9 cellular contexts compared by ENCODE assay signal in genomic region chr11:65308281-65308891, GRCh38. TPM values are rescaled to one million over a fixed set of nuclear protein-coding genes. Genes with fewer than 3 reads are reported as not detected.
A peak's percentile ranks its signal among the peaks of the same experiment; 100 is the strongest.
DNase-seq lines count a peak whose midpoint lies in the region; ATAC-seq, FAIRE-seq and TF ChIP-seq lines count a peak whose summit lies in the region.
"Had no signal": no experiment of that assay in that cellular context is flagged by ENCODE, and none has a peak within 500 bp of the region (broad histone marks: within the 10 kb centered on the region; RNA-seq: fewer than 3 reads in every experiment).

No MANE protein-coding gene starts in this region.

- ATAC-seq in stimulated activated naive CD8-positive, alpha-beta T cell treated with anti-CD3 and anti-CD28 coated beads, Interleukin-15, amount 100 ng/mL, for 72 hours, result peak; percentile 31
- ATAC-seq in stimulated activated naive CD8-positive, alpha-beta T cell treated with anti-CD3 and anti-CD28 coated beads, Interleukin-15, Interleukin-2, amounts not matched to agents 100 U/mL and 50 U/mL, for 24 hours, result no peak
- ATAC-seq in GM21526 (IDR thresholded peaks at IDR 0.05; ENCODE audit: low FRiP score, unreplicated experiment), result no peak

- dilution Hi-C loops in endothelial cell of umbilical vein (cut with MboI; ENCODE audit: extremely low pct_ligation_motif_present, low sequenced_read_pairs), result no loop called here

- H3K4me1 Mint-ChIP-seq in stimulated activated naive CD8-positive, alpha-beta T cell treated with anti-CD3 and anti-CD28 coated beads, Interleukin-15, amount 100 ng/mL, for 72 hours, result peaks cover 12% of the 10 kb centered on the region
- peaks cover 37% of the 10 kb centered on the region for H3K4me1 Mint-ChIP-seq in nephron

- peaks cover 18% of the 10 kb centered on the region for H3K4me1 ChIP-seq in endothelial cell of umbilical vein (ENCODE audit: control insufficient read depth, extremely low read depth, insufficient read depth, low read length)

- H3K9me1 ChIP-seq in endothelial cell of umbilical vein (replicated peaks; ENCODE audit: control insufficient read depth, extremely low read depth, insufficient read depth, low read length), result no peaks in the 10 kb centered on the region

- H3K27ac Mint-ChIP-seq in stimulated activated naive CD8-positive, alpha-beta T cell treated with anti-CD3 and anti-CD28 coated beads, Interleukin-15, amount 100 ng/mL, for 72 hours, result no peak overlapping the region
- peak overlapping the region; percentile 16 to 79 (median 71) for H3K27ac Mint-ChIP-seq in nephron

- H3K79me2 ChIP-seq in endothelial cell of umbilical vein (ENCODE audit: control insufficient read depth, insufficient read depth, low read length), result peaks cover 2% of the 10 kb centered on the region

- H3K36me3 ChIP-seq in endothelial cell of umbilical vein (ENCODE audit: control insufficient read depth in 2 of 2, extremely low read depth in 1 of 2, insufficient read depth in 2 of 2, low read length in 2 of 2), result no peaks in the 10 kb centered on the region

- POLR2A ChIA-PET in endothelial cell of umbilical vein (lab: Charles Lee), result interaction anchor here (0.7 to 1.2 kb wide), 2 partner anchors 33 to 200 kb away, joined by 3 to 4 read pairs; no protein-coding TSS in a partner anchor

- intact Hi-C loops in endothelial cell of umbilical vein (cut with micrococcal nuclease), result no loop called here

- H3K9me3 Mint-ChIP-seq in stimulated activated naive CD8-positive, alpha-beta T cell treated with anti-CD3 and anti-CD28 coated beads, Interleukin-15, amount 100 ng/mL, for 72 hours, result no peaks in the 10 kb centered on the region
- H3K9me3 Mint-ChIP-seq in nephron, result no peaks in the 10 kb centered on the region

- BruUV-seq in endothelial cell of umbilical vein (replicated peaks; lab: Mats Ljungman, UMichigan), result no TSS peak

- CTCF ChIA-PET in endothelial cell of umbilical vein (lab: Charles Lee), result interaction anchor here (0.8 to 2.5 kb wide), 5 partner anchors 15 to 35 kb away, joined by 3 to 17 read pairs (median 4); no protein-coding TSS in a partner anchor

- TF ChIP-seq POLR2A in endothelial cell of umbilical vein (IDR thresholded peaks at IDR 0.05; ENCODE audit: low read depth, low read length), result no peak

- TF ChIP-seq CTCF in endothelial cell of umbilical vein (IDR thresholded peaks at IDR 0.05; ENCODE audit: extremely low read depth in 1 of 2, insufficient read depth in 1 of 2, low read depth in 1 of 2, low read length in 2 of 2), result no peak
- TF ChIP-seq CTCF in nephron (IDR thresholded peaks at IDR 0.05; ENCODE audit: unreplicated experiment in 3 of 3), result no peak

- peaks cover 3% of the 10 kb centered on the region for H3K27me3 Mint-ChIP-seq in stimulated activated naive CD8-positive, alpha-beta T cell treated with anti-CD3 and anti-CD28 coated beads, Interleukin-15, amount 100 ng/mL, for 72 hours
- H3K27me3 Mint-ChIP-seq in nephron (ENCODE audit: low read depth), result peaks cover 4% of the 10 kb centered on the region

- peaks cover 8% of the 10 kb centered on the region for H3K36me3 Mint-ChIP-seq in nephron (ENCODE audit: low read depth)

- peak overlapping the region; percentile 52 for H3K27ac ChIP-seq in endothelial cell of umbilical vein (ENCODE audit: insufficient read depth, low read depth, low read length)

- no peaks in the 10 kb centered on the region for H3K9me3 ChIP-seq in endothelial cell of umbilical vein (replicated peaks; ENCODE audit: control insufficient read depth, insufficient read depth, low read length)

- H3K4me3 ChIP-seq in endothelial cell of umbilical vein (replicated peaks in 1 of 3; ENCODE audit: insufficient read depth in 1 of 3, low read depth in 1 of 3, low read length in 3 of 3), result no peak overlapping the region

- DNase-seq in stimulated activated naive CD8-positive, alpha-beta T cell treated with anti-CD3 and anti-CD28 coated beads, Interleukin-15, amount 100 ng/mL, for 72 hours, result no peak
- no peak for DNase-seq in stimulated activated naive CD8-positive, alpha-beta T cell treated with anti-CD3 and anti-CD28 coated beads, Interleukin-15, Interleukin-2, amounts not matched to agents 100 U/mL and 50 U/mL, for 24 hours
- DNase-seq in endothelial cell of umbilical vein (ENCODE audit: low read depth, low spot score), result peak; percentile 58
- DNase-seq in mesenteric fat pad (ENCODE audit: low spot score), result no peak
- DNase-seq in amniotic stem cell (lab: John Stamatoyannopoulos, UW), result no peak
- no peak for DNase-seq in urothelium cell line (ENCODE audit: low spot score)
- DNase-seq: NCI-H446 had no signal

- H4K20me1 ChIP-seq in endothelial cell of umbilical vein (replicated peaks; ENCODE audit: control insufficient read depth, extremely low read depth, insufficient read depth, low read length), result no peaks in the 10 kb centered on the region

- no peak overlapping the region for H3K9ac ChIP-seq in endothelial cell of umbilical vein (replicated peaks; ENCODE audit: extremely low read depth, insufficient read depth, low read length)

- FAIRE-seq in endothelial cell of umbilical vein (lab: Jason Lieb, UNC) (peak; percentile 76), urothelium cell line (lab: Jason Lieb, UNC) (no peak)

- no peak overlapping the region for H3K4me3 Mint-ChIP-seq in stimulated activated naive CD8-positive, alpha-beta T cell treated with anti-CD3 and anti-CD28 coated beads, Interleukin-15, amount 100 ng/mL, for 72 hours
- no peak overlapping the region for H3K4me3 Mint-ChIP-seq in nephron

- H2AFZ ChIP-seq in endothelial cell of umbilical vein (ENCODE audit: low read depth, low read length), result no peak overlapping the region

- no peaks in the 10 kb centered on the region for H3K27me3 ChIP-seq in endothelial cell of umbilical vein (ENCODE audit: control insufficient read depth in 2 of 2, insufficient read depth in 2 of 2, low read length in 2 of 2)

- peak overlapping the region; percentile 15 for H3K4me2 ChIP-seq in endothelial cell of umbilical vein (ENCODE audit: insufficient read depth, low read length)

TF ChIP-seq in endothelial cell of umbilical vein, 7 proteins besides CTCF, POLR2A, EP300 and RAD21:
- TF ChIP-seq EZH2 (IDR thresholded peaks at IDR 0.05; ENCODE audit: borderline replicate concordance, low read depth, low read length, severe bottlenecking) (no peak), JUN (IDR thresholded peaks at IDR 0.05; ENCODE audit: borderline replicate concordance, insufficient read depth, insufficient read length, low read depth) (no peak), FOS (IDR thresholded peaks at IDR 0.05; ENCODE audit: borderline replicate concordance, insufficient read depth, low read length) (no peak), GATA2 (IDR thresholded peaks at IDR 0.05; ENCODE audit: insufficient read depth, insufficient read length, low read depth, low read length) (no peak), POLR2AphosphoS5 (IDR thresholded peaks at IDR 0.05; ENCODE audit: insufficient read depth, low read depth, low read length) (peak; percentile 34), MYC (IDR thresholded peaks at IDR 0.05; ENCODE audit: low read depth, low read length) (no peak), MAX (IDR thresholded peaks at IDR 0.05; ENCODE audit: insufficient read depth, insufficient read length) (no peak)

RNA-seq across cellular contexts. Expression of gene CDC42EP2, which starts 6.3 kb away (rescaled TPM):
- 23.4 and 23.9 TPM in 2 replicates for total RNA-seq in endothelial cell of umbilical vein
- 26.4 and 33.3 TPM in 2 replicates for polyA plus RNA-seq in endothelial cell of umbilical vein
- 12.0 and 17.4 TPM in 2 replicates for polyA plus RNA-seq in endothelial cell of umbilical vein (2011; cell fraction: cytosol; rRNA removed)
- 17.2 and 17.9 TPM in 2 replicates for polyA plus RNA-seq in endothelial cell of umbilical vein (2011; cell fraction: nucleus; rRNA removed)
- polyA plus RNA-seq in endothelial cell of umbilical vein (2012), result 33.6 and 38.1 TPM in 2 replicates
- polyA minus RNA-seq in endothelial cell of umbilical vein, result 21.1 and 29.8 TPM in 2 replicates
- 12.0 TPM for polyA minus RNA-seq in endothelial cell of umbilical vein (2011; cell fraction: cytosol; rRNA and poly(A)+ RNA removed)
- polyA minus RNA-seq in endothelial cell of umbilical vein (2011; cell fraction: nucleus; rRNA and poly(A)+ RNA removed), result 35.3 and 46.4 TPM in 2 replicates
- 88.4 TPM for total RNA-seq in mesenteric fat pad

RNA-seq across cellular contexts. Expression of gene DPF2, which starts 25.3 kb away (rescaled TPM):
- total RNA-seq in endothelial cell of umbilical vein, result 48.9 and 58.7 TPM in 2 replicates
- 62.2 and 73.3 TPM in 2 replicates for polyA plus RNA-seq in endothelial cell of umbilical vein
- polyA plus RNA-seq in endothelial cell of umbilical vein (2011; cell fraction: cytosol; rRNA removed), result 45.6 and 53.3 TPM in 2 replicates
- 72.4 and 84.8 TPM in 2 replicates for polyA plus RNA-seq in endothelial cell of umbilical vein (2011; cell fraction: nucleus; rRNA removed)
- polyA plus RNA-seq in endothelial cell of umbilical vein (2012), result 44.0 and 45.5 TPM in 2 replicates
- 45.6 and 51.2 TPM in 2 replicates for polyA minus RNA-seq in endothelial cell of umbilical vein
- polyA minus RNA-seq in endothelial cell of umbilical vein (2011; cell fraction: cytosol; rRNA and poly(A)+ RNA removed), result 22.1 TPM
- polyA minus RNA-seq in endothelial cell of umbilical vein (2011; cell fraction: nucleus; rRNA and poly(A)+ RNA removed), result 35.2 and 36.0 TPM in 2 replicates
- 34.1 TPM for total RNA-seq in mesenteric fat pad

RNA-seq across cellular contexts. Expression of gene TIGD3, which starts 46.2 kb away (rescaled TPM):
- total RNA-seq in endothelial cell of umbilical vein (0.27 TPM in 1 of 2 replicates, not detected in the other), mesenteric fat pad (not detected)
- polyA plus RNA-seq in endothelial cell of umbilical vein, result 0.18 TPM in 2 replicates
- 0.13 TPM in 2 replicates for polyA plus RNA-seq in endothelial cell of umbilical vein (2011; cell fraction: cytosol; rRNA removed)
- 0.41 and 0.43 TPM in 2 replicates for polyA plus RNA-seq in endothelial cell of umbilical vein (2011; cell fraction: nucleus; rRNA removed)
- polyA plus RNA-seq in endothelial cell of umbilical vein (2012), result 0.16 and 0.19 TPM in 2 replicates
- polyA minus RNA-seq in endothelial cell of umbilical vein, result 0.15 TPM in 1 of 2 replicates, not detected in the other
- 0.92 TPM for polyA minus RNA-seq in endothelial cell of umbilical vein (2011; cell fraction: cytosol; rRNA and poly(A)+ RNA removed)
- polyA minus RNA-seq in endothelial cell of umbilical vein (2011; cell fraction: nucleus; rRNA and poly(A)+ RNA removed), result not detected in 2 replicates

RNA-seq across cellular contexts. Expression of gene POLA2, which starts 46.6 kb away (rescaled TPM):
- 24.0 and 25.4 TPM in 2 replicates for total RNA-seq in endothelial cell of umbilical vein
- polyA plus RNA-seq in endothelial cell of umbilical vein, result 30.0 and 36.2 TPM in 2 replicates
- 25.5 and 28.6 TPM in 2 replicates for polyA plus RNA-seq in endothelial cell of umbilical vein (2011; cell fraction: cytosol; rRNA removed)
- polyA plus RNA-seq in endothelial cell of umbilical vein (2011; cell fraction: nucleus; rRNA removed), result 40.1 and 48.1 TPM in 2 replicates
- 13.7 and 21.1 TPM in 2 replicates for polyA plus RNA-seq in endothelial cell of umbilical vein (2012)
- polyA minus RNA-seq in endothelial cell of umbilical vein, result 31.0 and 41.0 TPM in 2 replicates
- 51.4 TPM for polyA minus RNA-seq in endothelial cell of umbilical vein (2011; cell fraction: cytosol; rRNA and poly(A)+ RNA removed)
- 19.8 and 37.0 TPM in 2 replicates for polyA minus RNA-seq in endothelial cell of umbilical vein (2011; cell fraction: nucleus; rRNA and poly(A)+ RNA removed)
- 5.9 TPM for total RNA-seq in mesenteric fat pad

Comparison
In these comparisons a context has a peak if more than half of its experiments do, and no peak if none do; other contexts are left out.
1. H3K27ac Mint-ChIP-seq: peak in nephron (3 of 3); none in stimulated activated naive CD8-positive, alpha-beta T cell treated with anti-CD3 and anti-CD28 coated beads, Interleukin-15, amount 100 ng/mL, for 72 hours (0 of 2).